9 cellular contexts compared by ENCODE assay signal in genomic region chr15:62928242-62928995, GRCh38.
DNase-seq lines count a peak whose midpoint lies in the region; ATAC-seq and TF ChIP-seq lines count a peak whose summit lies in the region.
"Had no signal": no experiment of that assay in that cellular context is flagged by ENCODE, and none has a peak within 500 bp of the region (broad histone marks: within the 10 kb centered on the region; RNA-seq: fewer than 3 reads in every experiment).

No MANE protein-coding gene starts in this region.

- H3K9me3 ChIP-seq in upper lobe of right lung, result no peaks in the 10 kb centered on the region

- H3K36me3 ChIP-seq in upper lobe of right lung, result no peaks in the 10 kb centered on the region

- peak; percentile 36 for ATAC-seq in upper lobe of right lung
- ATAC-seq in HG02759 (IDR thresholded peaks at IDR 0.05; ENCODE audit: unreplicated experiment), result no peak
- no peak for ATAC-seq in HG02973 (IDR thresholded peaks at IDR 0.05; ENCODE audit: unreplicated experiment)

- no peak for TF ChIP-seq CTCF in upper lobe of right lung (IDR thresholded peaks at IDR 0.05)
- no peak for TF ChIP-seq CTCF in GM10266 (IDR thresholded peaks at IDR 0.05; ENCODE audit: control insufficient read depth, insufficient read depth, low read depth, missing control alignments)

- no peak overlapping the region for H3K27ac ChIP-seq in upper lobe of right lung

- H3K27me3 ChIP-seq in upper lobe of right lung, result no peaks in the 10 kb centered on the region

- DNase-seq in NCI-H748 (lab: John Stamatoyannopoulos, UW; ENCODE audit: unreplicated experiment) (peak; percentile 1), NCI-H748 treated with DMSO at 0.1 percent for 48 hours (lab: John Stamatoyannopoulos, UW) (no peak), amniotic stem cell (lab: John Stamatoyannopoulos, UW) (peak; percentile 60), hepatic stellate cell (ENCODE audit: low spot score) (peak; percentile 64), upper lobe of right lung (no peak), GM10266 (ENCODE audit: extremely low spot score) (no peak)
- DNase-seq: activated naive CD4-positive, alpha-beta T cell treated with Interleukin-2 at 50 U/mL for 16 hours had no signal

- H3K4me1 ChIP-seq in upper lobe of right lung, result peaks cover 6% of the 10 kb centered on the region

- no peak overlapping the region for H3K4me3 ChIP-seq in upper lobe of right lung

- intact Hi-C loops in upper lobe of right lung (cut with DNase I), result no loop called here

Comparison
In these comparisons a context has a peak if more than half of its experiments do, and no peak if none do; other contexts are left out.
1. DNase-seq: peak in NCI-H748 (single experiment), amniotic stem cell (single experiment) and hepatic stellate cell (single experiment); none in NCI-H748 treated with DMSO at 0.1 percent for 48 hours (single experiment), upper lobe of right lung (single experiment) and GM10266 (single experiment).